Comparison of ENCODE assay signal across 8 cellular contexts in genomic region chr5:149345147-149345891, GRCh38. TPM values are rescaled to one million over a fixed set of nuclear protein-coding genes. Genes with fewer than 3 reads are reported as not detected.
DNase-seq lines count a peak whose midpoint lies in the region; ATAC-seq, FAIRE-seq and TF ChIP-seq lines count a peak whose summit lies in the region.

Gene GRPEL2 (plus strand): TSS chr5:149345499. CDS start chr5:149345540, 41 bp downstream.

- POLR2A ChIA-PET in endothelial cell of umbilical vein (lab: Charles Lee) = interaction anchor here (1.1 to 1.3 kb wide), 2 partner anchors 24 to 25 kb away, joined by 3 read pairs; no protein-coding TSS in a partner anchor

- H2AFZ ChIP-seq in OCI-LY1 (ENCODE audit: low read length) (peak within 1 kb of the TSS; percentile 52; the same call in 1 of the 2 replicates), endothelial cell of umbilical vein (ENCODE audit: low read depth, low read length) (peak within 1 kb of the TSS; percentile 43)

- dilution Hi-C loops in endothelial cell of umbilical vein (cut with MboI; ENCODE audit: extremely low pct_ligation_motif_present, low sequenced_read_pairs) = no loop called here

- H3K9ac ChIP-seq in HUES48 (ENCODE audit: low read depth, low read length) = peak within 1 kb of the TSS; percentile 94
- peak within 1 kb of the TSS; percentile 93 for H3K9ac ChIP-seq in OCI-LY1 (ENCODE audit: low read length)
- H3K9ac ChIP-seq in endothelial cell of umbilical vein (replicated peaks; ENCODE audit: extremely low read depth, insufficient read depth, low read length) = peak within 1 kb of the TSS; percentile 87

- no peaks in the 10 kb centered on the region for H3K9me3 ChIP-seq in HUES48 (ENCODE audit: control insufficient read depth, insufficient read depth, low read length)
- no peaks in the 10 kb centered on the region for H3K9me3 ChIP-seq in OCI-LY1 (ENCODE audit: low read length)
- no peaks in the 10 kb centered on the region for H3K9me3 ChIP-seq in endothelial cell of umbilical vein (replicated peaks; ENCODE audit: control insufficient read depth, insufficient read depth, low read length)

- H3F3A ChIP-seq in OCI-LY1 (ENCODE audit: insufficient read depth, low read length) = no peaks in the 10 kb centered on the region

- no TSS peak for BruUV-seq in endothelial cell of umbilical vein (replicated peaks; lab: Mats Ljungman, UMichigan)

- TF ChIP-seq CTCF in OCI-LY1 (IDR thresholded peaks at IDR 0.05; ENCODE audit: low read length) = no peak
- TF ChIP-seq CTCF in endothelial cell of umbilical vein (IDR thresholded peaks at IDR 0.05; ENCODE audit: extremely low read depth in 1 of 2, insufficient read depth in 1 of 2, low read depth in 1 of 2, low read length in 2 of 2) = no peak

- peak; percentile 88 for FAIRE-seq in endothelial cell of umbilical vein (lab: Jason Lieb, UNC)

- H3K9me1 ChIP-seq in endothelial cell of umbilical vein (replicated peaks; ENCODE audit: control insufficient read depth, extremely low read depth, insufficient read depth, low read length) = no peaks in the 10 kb centered on the region

- no peaks in the 10 kb centered on the region for H3K4me1 ChIP-seq in HUES48 (ENCODE audit: control insufficient read depth, insufficient read depth, low read length)
- peaks cover 35% of the 10 kb centered on the region for H3K4me1 ChIP-seq in OCI-LY1 (ENCODE audit: insufficient read depth, low read length, severe bottlenecking)
- H3K4me1 ChIP-seq in endothelial cell of umbilical vein (ENCODE audit: control insufficient read depth, extremely low read depth, insufficient read depth, low read length) = peaks cover 42% of the 10 kb centered on the region

- H3K4me3 ChIP-seq in HUES48 (ENCODE audit: low read depth, low read length) = peak within 1 kb of the TSS; percentile 99
- peak within 1 kb of the TSS; percentile 88 for H3K4me3 ChIP-seq in OCI-LY1 (ENCODE audit: low read depth, low read length, poor library complexity, severe bottlenecking)
- peak within 1 kb of the TSS; percentile 59 to 90 (median 63) for H3K4me3 ChIP-seq in endothelial cell of umbilical vein (replicated peaks in 1 of 3; ENCODE audit: insufficient read depth in 1 of 3, low read depth in 1 of 3, low read length in 3 of 3)

- peak; percentile 96 for ATAC-seq in GM21390 (IDR thresholded peaks at IDR 0.05; ENCODE audit: unreplicated experiment)

- H4K20me1 ChIP-seq in OCI-LY1 (ENCODE audit: insufficient read depth, low read length) (no peaks in the 10 kb centered on the region), endothelial cell of umbilical vein (replicated peaks; ENCODE audit: control insufficient read depth, extremely low read depth, insufficient read depth, low read length) (no peaks in the 10 kb centered on the region)

- CTCF ChIA-PET in endothelial cell of umbilical vein (lab: Charles Lee) = interaction anchor here (0.9 to 3.2 kb wide), 14 partner anchors 8 to 80 kb away, joined by 3 to 16 read pairs (median 6); partner anchors contain the start of gene PCYOX1L

- H3K79me2 ChIP-seq in OCI-LY1 (ENCODE audit: insufficient read depth, low read length) (peaks cover 23% of the 10 kb centered on the region), endothelial cell of umbilical vein (ENCODE audit: control insufficient read depth, insufficient read depth, low read length) (peaks cover 40% of the 10 kb centered on the region)

- H3K36me3 ChIP-seq in HUES48 (ENCODE audit: control insufficient read depth, insufficient read depth, low read length) (peaks cover 34% of the 10 kb centered on the region), OCI-LY1 (ENCODE audit: insufficient read depth, low read length) (peaks cover 33% of the 10 kb centered on the region), endothelial cell of umbilical vein (ENCODE audit: control insufficient read depth in 2 of 2, extremely low read depth in 1 of 2, insufficient read depth in 2 of 2, low read length in 2 of 2) (peaks cover 7 to 8% of the 10 kb centered on the region in 2 experiments)

- H3K4me2 ChIP-seq in OCI-LY1 (ENCODE audit: low read length) (peak within 1 kb of the TSS; percentile 81), endothelial cell of umbilical vein (ENCODE audit: insufficient read depth, low read length) (peak within 1 kb of the TSS; percentile 98)

- H3K27me3 ChIP-seq in HUES48 (ENCODE audit: control insufficient read depth, insufficient read depth, low read length) (no peaks in the 10 kb centered on the region), OCI-LY1 (ENCODE audit: insufficient read depth, low read length) (no peaks in the 10 kb centered on the region), endothelial cell of umbilical vein (ENCODE audit: control insufficient read depth in 2 of 2, insufficient read depth in 2 of 2, low read length in 2 of 2) (no peaks in the 10 kb centered on the region)

- in situ Hi-C loops in Caki2 (cut with HindIII; ENCODE audit: low pct_unique_long_range_greater_than_20kb, low sequenced_read_pairs) = no loop called here

- no peaks in the 10 kb centered on the region for H3K9me2 ChIP-seq in OCI-LY1 (ENCODE audit: low read depth, low read length)

- DNase-seq in Caki2 (ENCODE audit: low read depth) (peak; percentile 89), endothelial cell of umbilical vein (ENCODE audit: low read depth, low spot score) (peak; percentile 85), middle frontal gyrus (ENCODE audit: extremely low spot score, low spot score) (peak; percentile 95)
- peak; percentile 86 for DNase-seq in activated CD8-positive, alpha-beta memory T cell treated with anti-CD3 and anti-CD28 coated beads, Interleukin-2, amount 50 U/mL, for 4 hours
- peak; percentile 88 to 93 for DNase-seq in stimulated activated CD8-positive, alpha-beta memory T cell treated with anti-CD3 and anti-CD28 coated beads, Interleukin-2, amount 100 ng/mL, for 48 hours (ENCODE audit: low read depth in 2 of 2)

- H3K27ac ChIP-seq in HUES48 (ENCODE audit: low read depth, low read length) = peak within 1 kb of the TSS; percentile 87
- peak within 1 kb of the TSS; percentile 75 for H3K27ac ChIP-seq in OCI-LY1 (ENCODE audit: low read depth, low read length, poor library complexity, severe bottlenecking)
- peak within 1 kb of the TSS; percentile 71 for H3K27ac ChIP-seq in endothelial cell of umbilical vein (ENCODE audit: insufficient read depth, low read depth, low read length)

- intact Hi-C loops in endothelial cell of umbilical vein (cut with micrococcal nuclease) = loop anchor here (1.0 to 10.0 kb wide), 7 partner anchors 11 to 211 kb away; partner anchors contain the start of gene AFAP1L1

- TF ChIP-seq POLR2A in endothelial cell of umbilical vein (IDR thresholded peaks at IDR 0.05; ENCODE audit: low read depth, low read length) = peak; percentile 83

TF ChIP-seq in endothelial cell of umbilical vein, 7 proteins besides CTCF, POLR2A, EP300 and RAD21:
- TF ChIP-seq GATA2 (IDR thresholded peaks at IDR 0.05; ENCODE audit: insufficient read depth, insufficient read length, low read depth, low read length) = peak; percentile 27
- no peak for TF ChIP-seq MYC (IDR thresholded peaks at IDR 0.05; ENCODE audit: low read depth, low read length)
- TF ChIP-seq JUN (IDR thresholded peaks at IDR 0.05; ENCODE audit: borderline replicate concordance, insufficient read depth, insufficient read length, low read depth) = no peak
- peak; percentile 90 for TF ChIP-seq POLR2AphosphoS5 (IDR thresholded peaks at IDR 0.05; ENCODE audit: insufficient read depth, low read depth, low read length)
TF ChIP-seq in endothelial cell of umbilical vein: peak in this region for 2.

RNA-seq across cellular contexts. Expression of gene GRPEL2, which starts in this region (rescaled TPM):
- 5.5 and 6.1 TPM in 2 replicates for total RNA-seq in Caki2 (2014; rRNA removed; shearing (Covaris generic); ENCODE audit: low replicate concordance)
- total RNA-seq in endothelial cell of umbilical vein = 32.5 and 41.0 TPM in 2 replicates
- polyA plus RNA-seq in endothelial cell of umbilical vein = 5.8 and 7.6 TPM in 2 replicates
- polyA plus RNA-seq in endothelial cell of umbilical vein (2011; cell fraction: cytosol; rRNA removed) = 6.1 and 6.2 TPM in 2 replicates
- polyA plus RNA-seq in endothelial cell of umbilical vein (2011; cell fraction: nucleus; rRNA removed) = 21.6 and 26.6 TPM in 2 replicates
- polyA plus RNA-seq in endothelial cell of umbilical vein (2012) = 7.3 and 10.1 TPM in 2 replicates
- polyA minus RNA-seq in endothelial cell of umbilical vein = 18.8 and 21.4 TPM in 2 replicates
- 41.8 TPM for polyA minus RNA-seq in endothelial cell of umbilical vein (2011; cell fraction: cytosol; rRNA and poly(A)+ RNA removed)
- polyA minus RNA-seq in endothelial cell of umbilical vein (2011; cell fraction: nucleus; rRNA and poly(A)+ RNA removed) = 12.4 and 16.8 TPM in 2 replicates

Comparison
In these comparisons a context has a peak if more than half of its experiments do, and no peak if none do; other contexts are left out.
1. Peak in every context shown above with its lines: DNase-seq, ATAC-seq, H3K4me3 ChIP-seq and H3K27ac ChIP-seq.